ENCODE assay signal across 11 cellular contexts in genomic region chr2:156476021-156476420, GRCh38. TPM values are rescaled to one million over a fixed set of nuclear protein-coding genes. Genes with fewer than 3 reads are reported as not detected.
DNase-seq lines count a peak whose midpoint lies in the region; ATAC-seq and TF ChIP-seq lines count a peak whose summit lies in the region.
"Had no signal": no experiment of that assay in that cellular context is flagged by ENCODE, and none has a peak within 500 bp of the region (broad histone marks: within the 10 kb centered on the region; RNA-seq: fewer than 3 reads in every experiment).

No MANE protein-coding gene starts in this region.

- H3K4me3 ChIP-seq in skeletal muscle tissue (ENCODE audit: low read length in 3 of 3) (no peak overlapping the region), testis (no peak overlapping the region)
- H3K4me3 ChIP-seq: left ventricle myocardium inferior had no signal

- H3K9me3 Mint-ChIP-seq in brain (no peaks in the 10 kb centered on the region), T-cell (no peaks in the 10 kb centered on the region)

- H3K4me1 ChIP-seq in skeletal muscle tissue (ENCODE audit: control insufficient read depth in 3 of 3, insufficient read depth in 3 of 3, low read length in 3 of 3), result peaks cover 0 to 5% (median 2%) of the 10 kb centered on the region in 3 donors
- H3K4me1 ChIP-seq in testis, result peaks cover 9% of the 10 kb centered on the region

- 53 to 70% methylated on average over 3 of the region's 3 CpGs for WGBS in testis, 2 donors

- H3K27ac Mint-ChIP-seq in brain, result peak overlapping the region in 3 of 5 experiments; percentile 39 to 92 (median 69)
- H3K27ac Mint-ChIP-seq in T-cell, result no peak overlapping the region

- CTCF ChIA-PET in T-cell (lab: Charles Lee), result no interaction called here

- TF ChIP-seq POLR2A in testis (IDR thresholded peaks at IDR 0.05), result no peak

- H3K27ac ChIP-seq in skeletal muscle tissue (ENCODE audit: low read depth, low read length) (peak overlapping the region; percentile 22), testis (no peak overlapping the region)
- H3K27ac ChIP-seq: left ventricle myocardium inferior had no signal

- H3K36me3 ChIP-seq in skeletal muscle tissue (ENCODE audit: control insufficient read depth in 3 of 3, insufficient read depth in 3 of 3, low read length in 3 of 3) (peaks cover 0 to 3% (median 0%) of the 10 kb centered on the region in 3 donors), testis (ENCODE audit: low read depth, missing control alignments) (no peaks in the 10 kb centered on the region)
- H3K36me3 ChIP-seq: left ventricle myocardium inferior had no signal

- intact Hi-C loops in testis (cut with DNase I; ENCODE audit: low total_unique reads), result no loop called here

- H3K27me3 Mint-ChIP-seq in brain, result no peaks in the 10 kb centered on the region
- no peaks in the 10 kb centered on the region for H3K27me3 Mint-ChIP-seq in T-cell

- H3K27me3 ChIP-seq in skeletal muscle tissue (ENCODE audit: control insufficient read depth in 3 of 3, insufficient read depth in 3 of 3, low read length in 3 of 3) (no peaks in the 10 kb centered on the region), testis (no peaks in the 10 kb centered on the region)

- peak overlapping the region in 1 of 5 experiments; percentile 58 for H3K4me3 Mint-ChIP-seq in brain
- H3K4me3 Mint-ChIP-seq in T-cell, result no peak overlapping the region

- peaks cover 17% of the 10 kb centered on the region for H3K4me1 Mint-ChIP-seq in brain
- peaks cover 7 to 51% (median 49%) of the 10 kb centered on the region in 3 donors for H3K4me1 Mint-ChIP-seq in T-cell

- DNase-seq in testis (no peak), T-cell (no peak), NCI-H524 (lab: John Stamatoyannopoulos, UW) (no peak)
- DNase-seq: activated T-cell treated with anti-CD3 and anti-CD28 coated beads, Interleukin-2, amount 50 U/mL, for 48 hours; left ventricle myocardium inferior; T1000 had no signal

- ATAC-seq in GM21360 (IDR thresholded peaks at IDR 0.05; ENCODE audit: unreplicated experiment) (peak; percentile 54), HG03025 (IDR thresholded peaks at IDR 0.05; ENCODE audit: low FRiP score, unreplicated experiment) (peak; percentile 61), T-cell (replicated peaks in 1 of 4) (no peak), HG02938 (IDR thresholded peaks at IDR 0.05; ENCODE audit: unreplicated experiment) (no peak)

- TF ChIP-seq CTCF in brain (conservative IDR thresholded peaks at IDR 0.05) (no peak), testis (IDR thresholded peaks at IDR 0.05) (no peak)

- H3K9me3 ChIP-seq in skeletal muscle tissue (ENCODE audit: control insufficient read depth in 3 of 3, low read length in 3 of 3), result no peaks in the 10 kb centered on the region
- no peaks in the 10 kb centered on the region for H3K9me3 ChIP-seq in testis
- H3K9me3 ChIP-seq: left ventricle myocardium inferior had no signal

- no peak overlapping the region for H3K9ac ChIP-seq in skeletal muscle tissue (ENCODE audit: low read depth in 1 of 3, low read length in 3 of 3)

- H3K36me3 Mint-ChIP-seq in brain (peaks cover 5% of the 10 kb centered on the region), T-cell (peaks cover 17% of the 10 kb centered on the region)

- POLR2A ChIA-PET in T-cell (lab: Charles Lee), result no interaction called here

RNA-seq across cellular contexts. Expression of gene GPD2, which starts 39.8 kb away (rescaled TPM):
- 24.4 TPM for polyA plus RNA-seq in brain (ENCODE audit: insufficient read depth, low read depth, low replicate concordance)
- total RNA-seq in skeletal muscle tissue, result 17.2 TPM
- 10 to 100 TPM; 24.2 to 33.4 TPM for total RNA-seq in testis
- 25.8 TPM for polyA plus RNA-seq in testis (ENCODE audit: insufficient read depth, low read depth, low replicate concordance)
- 10 to 100 TPM in 3 of 5 donors, 1 to 10 TPM in 2; 9.2 to 12.8 (median 10.5) TPM for total RNA-seq in T-cell

Comparison
In these comparisons a context has a peak if more than half of its experiments do, and no peak if none do; other contexts are left out.
1. ATAC-seq: peak in GM21360 (single experiment) and HG03025 (single experiment); none in T-cell (0 of 4) and HG02938 (single experiment).
2. H3K27ac Mint-ChIP-seq: peak in brain (3 of 5); none in T-cell (0 of 2).